Comparison of ENCODE assay signal across 14 cellular contexts in the genomic region with DNA sequence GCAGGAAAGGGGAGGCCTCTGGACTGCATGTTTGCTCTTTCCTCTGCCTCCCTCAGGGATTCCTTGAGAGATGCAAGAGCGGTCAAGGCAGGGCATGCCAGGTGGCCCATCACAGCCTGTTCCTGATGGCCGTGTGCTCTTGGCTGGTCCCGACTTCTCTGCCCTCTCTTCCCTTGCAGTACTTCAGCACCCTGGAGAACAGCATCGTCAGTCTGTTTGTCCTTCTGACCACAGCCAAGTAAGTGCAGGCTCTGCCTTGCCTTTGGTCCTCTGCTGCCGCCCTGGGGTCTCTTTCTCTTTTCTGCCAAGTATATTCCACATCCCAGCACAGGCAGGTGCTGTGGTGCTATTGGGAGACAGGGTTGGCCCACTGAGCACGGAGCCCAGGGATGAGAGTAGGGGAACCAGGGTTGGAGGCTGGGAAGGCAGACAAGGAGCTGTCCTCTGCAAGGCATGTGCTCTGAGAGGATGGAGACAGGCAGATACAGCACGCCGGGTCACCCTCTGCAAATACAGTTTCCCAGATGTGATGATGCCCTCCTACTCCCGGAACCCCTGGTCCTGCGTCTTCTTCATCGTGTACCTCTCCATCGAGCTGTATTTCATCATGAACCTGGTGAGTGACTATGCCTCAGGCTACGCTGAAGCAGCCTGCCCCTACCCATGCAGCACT. TPM values are rescaled to one million over a fixed set of nuclear protein-coding genes. Genes with fewer than 3 reads are reported as not detected.
A peak's percentile ranks its signal among the peaks of the same experiment; 100 is the strongest.
DNase-seq lines count a peak whose midpoint lies in the region; ATAC-seq and TF ChIP-seq lines count a peak whose summit lies in the region.
"Had no signal": no experiment of that assay in that cellular context is flagged by ENCODE, and none has a peak within 500 bp of the region (broad histone marks: within the 10 kb centered on the region; RNA-seq: fewer than 3 reads in every experiment).

No MANE protein-coding gene starts in this region.

- H3K27ac Mint-ChIP-seq in stimulated activated naive CD8-positive, alpha-beta T cell treated with anti-CD3 and anti-CD28 coated beads, Interleukin-15, amount 100 ng/mL, for 72 hours, result no peak overlapping the region
- H3K27ac Mint-ChIP-seq: activated naive CD8-positive, alpha-beta T cell treated with anti-CD3 and anti-CD28 coated beads, Interleukin-2, amount 50 U/mL, for 24 hours; progenitor cell of endocrine pancreas had no signal

- peaks cover 20% of the 10 kb centered on the region for H3F3A ChIP-seq in smooth muscle cell (ENCODE audit: low read depth)

- TF ChIP-seq CTCF in ascending aorta (IDR thresholded peaks at IDR 0.05), result no peak
- TF ChIP-seq CTCF in fibroblast of villous mesenchyme (IDR thresholded peaks at IDR 0.05; ENCODE audit: insufficient read depth, low read depth, low read length), result no peak
- TF ChIP-seq CTCF in smooth muscle cell (IDR thresholded peaks at IDR 0.05; ENCODE audit: borderline replicate concordance, insufficient read depth, poor library complexity, severe bottlenecking), result no peak

- H3K27ac ChIP-seq in ascending aorta (peak overlapping the region; percentile 76 to 78), smooth muscle cell (ENCODE audit: low read depth) (peak overlapping the region; percentile 84)
- H3K27ac ChIP-seq: C4-2B had no signal

- ATAC-seq in stimulated activated naive CD8-positive, alpha-beta T cell treated with anti-CD3 and anti-CD28 coated beads, Interleukin-15, amount 100 ng/mL, for 72 hours, result no peak
- no peak for ATAC-seq in GM21515 (IDR thresholded peaks at IDR 0.05; ENCODE audit: unreplicated experiment)
- ATAC-seq: activated naive CD8-positive, alpha-beta T cell treated with anti-CD3 and anti-CD28 coated beads, Interleukin-2, amount 50 U/mL, for 24 hours had no signal

- H3K4me3 ChIP-seq in ascending aorta (no peak overlapping the region), fibroblast of villous mesenchyme (ENCODE audit: low read depth, low read length) (no peak overlapping the region), smooth muscle cell (no peak overlapping the region)
- H3K4me3 ChIP-seq: hepatocyte had no signal

- WGBS in smooth muscle cell (ENCODE audit: low lambda C conversion rate), result 91% methylated on average over 13 of the region's 13 CpGs

- H4K20me1 ChIP-seq in smooth muscle cell (ENCODE audit: low read depth), result no peaks in the 10 kb centered on the region

- H3K27me3 ChIP-seq in ascending aorta (no peaks in the 10 kb centered on the region), smooth muscle cell (ENCODE audit: low read depth) (no peaks in the 10 kb centered on the region)
- H3K27me3 ChIP-seq: hepatocyte had no signal

- peaks cover 70 to 74% of the 10 kb centered on the region in 2 donors for H3K36me3 ChIP-seq in ascending aorta
- no peaks in the 10 kb centered on the region for H3K36me3 ChIP-seq in smooth muscle cell (ENCODE audit: low read depth)

- DNase-seq in ELF-1 (ENCODE audit: low read depth, low spot score) (peak; percentile 55), ascending aorta (ENCODE audit: low spot score in 2 of 2) (no peak), fibroblast of villous mesenchyme (ENCODE audit: low read depth) (peak; percentile 41), smooth muscle cell (lab: John Stamatoyannopoulos, UW; ENCODE audit: unreplicated experiment) (no peak), Ammon's horn (ENCODE audit: low spot score) (no peak)
- no peak for DNase-seq in stimulated activated naive CD8-positive, alpha-beta T cell treated with anti-CD3 and anti-CD28 coated beads, Interleukin-15, amount 100 ng/mL, for 72 hours
- DNase-seq in effector CD8-positive, alpha-beta T cell (lab: John Stamatoyannopoulos, UW), result no peak
- DNase-seq: activated naive CD8-positive, alpha-beta T cell treated with anti-CD3 and anti-CD28 coated beads, Interleukin-2, amount 50 U/mL, for 24 hours; NCI-H345; stimulated activated CD4-positive, alpha-beta T cell treated with anti-CD3 and anti-CD28 coated beads, Interleukin-2, amount 100 ng/mL, for 24 hours had no signal

- peaks cover 19 to 27% of the 10 kb centered on the region in 2 donors for H3K4me1 ChIP-seq in ascending aorta
- H3K4me1 ChIP-seq in smooth muscle cell (ENCODE audit: low read depth), result no peaks in the 10 kb centered on the region

- no peak overlapping the region for H3K9ac ChIP-seq in smooth muscle cell (ENCODE audit: low read depth)

- intact Hi-C loops in ascending aorta (cut with DNase I), result loop anchor here (2.0 to 10.0 kb wide), 2 partner anchors 52 to 178 kb away; a partner anchor contains a TSS

- no peaks in the 10 kb centered on the region for H3K9me3 ChIP-seq in ascending aorta
- no peaks in the 10 kb centered on the region for H3K9me3 ChIP-seq in smooth muscle cell (replicated peaks; ENCODE audit: low read depth)

- no peak overlapping the region for H3K4me3 Mint-ChIP-seq in stimulated activated naive CD8-positive, alpha-beta T cell treated with anti-CD3 and anti-CD28 coated beads, Interleukin-15, amount 100 ng/mL, for 72 hours
- H3K4me3 Mint-ChIP-seq: activated naive CD8-positive, alpha-beta T cell treated with anti-CD3 and anti-CD28 coated beads, Interleukin-2, amount 50 U/mL, for 24 hours had no signal

- H2AFZ ChIP-seq in smooth muscle cell (ENCODE audit: low read depth), result no peak overlapping the region
- H2AFZ ChIP-seq: hepatocyte had no signal

- no peaks in the 10 kb centered on the region for H3K9me3 Mint-ChIP-seq in stimulated activated naive CD8-positive, alpha-beta T cell treated with anti-CD3 and anti-CD28 coated beads, Interleukin-15, amount 100 ng/mL, for 72 hours
- H3K9me3 Mint-ChIP-seq: activated naive CD8-positive, alpha-beta T cell treated with anti-CD3 and anti-CD28 coated beads, Interleukin-2, amount 50 U/mL, for 24 hours had no signal

- peak overlapping the region; percentile 79 for H3K4me2 ChIP-seq in smooth muscle cell

- H3K79me2 ChIP-seq in smooth muscle cell (ENCODE audit: low read depth), result no peaks in the 10 kb centered on the region
- H3K79me2 ChIP-seq: hepatocyte had no signal

- H3K27me3 Mint-ChIP-seq in stimulated activated naive CD8-positive, alpha-beta T cell treated with anti-CD3 and anti-CD28 coated beads, Interleukin-15, amount 100 ng/mL, for 72 hours, result no peaks in the 10 kb centered on the region
- H3K27me3 Mint-ChIP-seq: activated naive CD8-positive, alpha-beta T cell treated with anti-CD3 and anti-CD28 coated beads, Interleukin-2, amount 50 U/mL, for 24 hours; progenitor cell of endocrine pancreas had no signal

- peaks cover 18% of the 10 kb centered on the region for H3K4me1 Mint-ChIP-seq in stimulated activated naive CD8-positive, alpha-beta T cell treated with anti-CD3 and anti-CD28 coated beads, Interleukin-15, amount 100 ng/mL, for 72 hours

RNA-seq across cellular contexts. Expression of a gene that starts 51.9 kb away (rescaled TPM):
- total RNA-seq in ascending aorta (56.3 TPM), fibroblast of villous mesenchyme (15.8 and 25.9 TPM in 2 replicates), smooth muscle cell (12.1 and 12.9 TPM in 2 replicates)
- polyA plus RNA-seq in smooth muscle cell, result 29.2 and 29.6 TPM in 2 replicates

Comparison
In these comparisons a context has a peak if more than half of its experiments do, and no peak if none do; other contexts are left out.
1. DNase-seq: peak in ELF-1 (single experiment) and fibroblast of villous mesenchyme (single experiment); none in ascending aorta (0 of 2), smooth muscle cell (single experiment), stimulated activated naive CD8-positive, alpha-beta T cell treated with anti-CD3 and anti-CD28 coated beads, Interleukin-15, amount 100 ng/mL, for 72 hours (0 of 2), Ammon's horn (single experiment) and effector CD8-positive, alpha-beta T cell (single experiment).